ENCODE assay signal across 1 cellular context in genomic region chr19:56403764-56404704, GRCh38.
TF ChIP-seq lines count a peak whose summit lies in the region.

ZNF583 (plus strand) TSS chr19:56404332; CDS start chr19:56407115, 2,783 bp downstream.

TF ChIP-seq in HepG2, 621 proteins besides CTCF, POLR2A, EP300 and RAD21 (continued from another document and continues in another):
- TF ChIP-seq ZBTB49 (CRISPR knock-in tag; IDR thresholded peaks at IDR 0.05; ENCODE audit: borderline replicate concordance) (no peak), CSRNP2 (CRISPR knock-in tag; conservative IDR thresholded peaks at IDR 0.05; ENCODE audit: low read depth) (no peak), GABPB1 (CRISPR knock-in tag; IDR thresholded peaks at IDR 0.05) (peak; percentile 85), MYNN (CRISPR knock-in tag; IDR thresholded peaks at IDR 0.05; ENCODE audit: low read depth) (no peak), ZNF552 (CRISPR knock-in tag; IDR thresholded peaks at IDR 0.05; ENCODE audit: borderline replicate concordance) (0 out of 2 replicates have a peak, but pooled peaks have one; percentile 42), ZGPAT (CRISPR knock-in tag; IDR thresholded peaks at IDR 0.05) (peak; percentile 59; the same call in 1 of the 2 replicates), MTA1 (CRISPR knock-in tag; IDR thresholded peaks at IDR 0.05; ENCODE audit: borderline replicate concordance) (no peak), ZNF678 (CRISPR knock-in tag; IDR thresholded peaks at IDR 0.05) (0 out of 2 replicates have a peak, but pooled peaks have one; percentile 32), WIZ (CRISPR knock-in tag; IDR thresholded peaks at IDR 0.05) (no peak), RBFOX2 (IDR thresholded peaks at IDR 0.05; ENCODE audit: low read depth, low read length) (peak; percentile 83), ZNF10 (CRISPR knock-in tag; IDR thresholded peaks at IDR 0.05; ENCODE audit: borderline replicate concordance, low read depth) (no peak), ARHGAP35 (CRISPR knock-in tag; IDR thresholded peaks at IDR 0.05; ENCODE audit: borderline replicate concordance) (0 out of 2 replicates have a peak, but pooled peaks have one; percentile 31), SATB2 (CRISPR knock-in tag; IDR thresholded peaks at IDR 0.05) (peak; percentile 74; the same call in 1 of the 2 replicates), KMT2B (CRISPR knock-in tag; IDR thresholded peaks at IDR 0.05) (peak; percentile 62; the same call in 1 of the 2 replicates), TOE1 (CRISPR knock-in tag; IDR thresholded peaks at IDR 0.05) (no peak), POLR2AphosphoS5 (IDR thresholded peaks at IDR 0.05; ENCODE audit: low read depth, low read length) (peak; percentile 58), EZH2 (conservative IDR thresholded peaks at IDR 0.05; ENCODE audit: low read depth, low read length) (no peak), MAFK (conservative IDR thresholded peaks at IDR 0.05 in 1 of 2, IDR thresholded peaks at IDR 0.05 in 1 of 2; ENCODE audit: low read length in 2 of 2) (no peak), ZNF121 (CRISPR knock-in tag; IDR thresholded peaks at IDR 0.05) (no peak), TEAD3 (CRISPR knock-in tag; optimal IDR thresholded peaks at IDR 0.05; ENCODE audit: borderline replicate concordance) (no peak), NFYB (CRISPR knock-in tag; IDR thresholded peaks at IDR 0.05) (peak; percentile 8; the same call in 1 of the 2 replicates), ZNF414 (CRISPR knock-in tag; IDR thresholded peaks at IDR 0.05) (no peak), ZXDC (CRISPR knock-in tag; IDR thresholded peaks at IDR 0.05) (no peak), ZNF644 (CRISPR knock-in tag; IDR thresholded peaks at IDR 0.05; ENCODE audit: low read depth) (no peak), ZC3H13 (CRISPR knock-in tag; IDR thresholded peaks at IDR 0.05) (peak; percentile 77), ZNF83 (CRISPR knock-in tag; IDR thresholded peaks at IDR 0.05; ENCODE audit: borderline replicate concordance) (no peak), ZNF546 (CRISPR knock-in tag; conservative IDR thresholded peaks at IDR 0.05) (no peak), ZNF460 (CRISPR knock-in tag; IDR thresholded peaks at IDR 0.05; ENCODE audit: borderline replicate concordance) (no peak), NCOA5 (CRISPR knock-in tag; IDR thresholded peaks at IDR 0.05) (no peak), ZNF777 (CRISPR knock-in tag; IDR thresholded peaks at IDR 0.05) (peak; percentile 54; the same call in 1 of the 2 replicates), CCDC6 (CRISPR knock-in tag; IDR thresholded peaks at IDR 0.05) (peak; percentile 72; the same call in 1 of the 2 replicates), ZNF350 (CRISPR knock-in tag; IDR thresholded peaks at IDR 0.05; ENCODE audit: borderline replicate concordance, low read depth) (peak; percentile 59), POLR2G (IDR thresholded peaks at IDR 0.05; ENCODE audit: low read depth, low read length) (peak; percentile 57; the same call in 1 of the 2 replicates), ZNF672 (CRISPR knock-in tag; IDR thresholded peaks at IDR 0.05) (0 out of 2 replicates have a peak, but pooled peaks have one; percentile 68), TBL1XR1 (IDR thresholded peaks at IDR 0.05; ENCODE audit: borderline replicate concordance, low read length, partially characterized antibody) (peak; percentile 54), ZNF589 (CRISPR knock-in tag; conservative IDR thresholded peaks at IDR 0.05) (peak; percentile 71; the same call in 1 of the 2 replicates), ZNF253 (CRISPR knock-in tag; IDR thresholded peaks at IDR 0.05; ENCODE audit: borderline replicate concordance) (0 out of 2 replicates have a peak, but pooled peaks have one; percentile 88), ZNF776 (CRISPR knock-in tag; IDR thresholded peaks at IDR 0.05) (peak; percentile 54; the same call in 1 of the 2 replicates), GFI1 (CRISPR knock-in tag; IDR thresholded peaks at IDR 0.05; ENCODE audit: borderline replicate concordance) (no peak), ZNF235 (CRISPR knock-in tag; IDR thresholded peaks at IDR 0.05; ENCODE audit: borderline replicate concordance) (0 out of 2 replicates have a peak, but pooled peaks have one; percentile 88), ZNF567 (CRISPR knock-in tag; IDR thresholded peaks at IDR 0.05; ENCODE audit: borderline replicate concordance) (0 out of 2 replicates have a peak, but pooled peaks have one; percentile 4), FOSL2 (CRISPR knock-in tag; IDR thresholded peaks at IDR 0.05) (no peak), KDM3A (CRISPR knock-in tag; IDR thresholded peaks at IDR 0.05; ENCODE audit: low read depth) (no peak), ZNF775 (CRISPR knock-in tag; IDR thresholded peaks at IDR 0.05; ENCODE audit: borderline replicate concordance) (peak; percentile 59; the same call in 1 of the 2 replicates), AGO2 (optimal IDR thresholded peaks at IDR 0.05; ENCODE audit: low read depth, low read length) (peak; percentile 44), POGZ (CRISPR knock-in tag; IDR thresholded peaks at IDR 0.05) (peak; percentile 46), ZNF891 (CRISPR knock-in tag; IDR thresholded peaks at IDR 0.05) (no peak), ZNF34 (CRISPR knock-in tag; IDR thresholded peaks at IDR 0.05; ENCODE audit: borderline replicate concordance) (no peak)
- TF ChIP-seq, protein P1, sequence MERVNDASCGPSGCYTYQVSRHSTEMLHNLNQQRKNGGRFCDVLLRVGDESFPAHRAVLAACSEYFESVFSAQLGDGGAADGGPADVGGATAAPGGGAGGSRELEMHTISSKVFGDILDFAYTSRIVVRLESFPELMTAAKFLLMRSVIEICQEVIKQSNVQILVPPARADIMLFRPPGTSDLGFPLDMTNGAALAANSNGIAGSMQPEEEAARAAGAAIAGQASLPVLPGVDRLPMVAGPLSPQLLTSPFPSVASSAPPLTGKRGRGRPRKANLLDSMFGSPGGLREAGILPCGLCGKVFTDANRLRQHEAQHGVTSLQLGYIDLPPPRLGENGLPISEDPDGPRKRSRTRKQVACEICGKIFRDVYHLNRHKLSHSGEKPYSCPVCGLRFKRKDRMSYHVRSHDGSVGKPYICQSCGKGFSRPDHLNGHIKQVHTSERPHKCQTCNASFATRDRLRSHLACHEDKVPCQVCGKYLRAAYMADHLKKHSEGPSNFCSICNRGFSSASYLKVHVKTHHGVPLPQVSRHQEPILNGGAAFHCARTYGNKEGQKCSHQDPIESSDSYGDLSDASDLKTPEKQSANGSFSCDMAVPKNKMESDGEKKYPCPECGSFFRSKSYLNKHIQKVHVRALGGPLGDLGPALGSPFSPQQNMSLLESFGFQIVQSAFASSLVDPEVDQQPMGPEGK (CRISPR knock-in tag; IDR thresholded peaks at IDR 0.05) = peak; percentile 74
- TF ChIP-seq, protein P2, sequence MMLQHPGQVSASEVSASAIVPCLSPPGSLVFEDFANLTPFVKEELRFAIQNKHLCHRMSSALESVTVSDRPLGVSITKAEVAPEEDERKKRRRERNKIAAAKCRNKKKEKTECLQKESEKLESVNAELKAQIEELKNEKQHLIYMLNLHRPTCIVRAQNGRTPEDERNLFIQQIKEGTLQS (CRISPR knock-in tag; IDR thresholded peaks at IDR 0.05) = 0 out of 2 replicates have a peak, but pooled peaks have one; percentile 4
- TF ChIP-seq, protein P3, sequence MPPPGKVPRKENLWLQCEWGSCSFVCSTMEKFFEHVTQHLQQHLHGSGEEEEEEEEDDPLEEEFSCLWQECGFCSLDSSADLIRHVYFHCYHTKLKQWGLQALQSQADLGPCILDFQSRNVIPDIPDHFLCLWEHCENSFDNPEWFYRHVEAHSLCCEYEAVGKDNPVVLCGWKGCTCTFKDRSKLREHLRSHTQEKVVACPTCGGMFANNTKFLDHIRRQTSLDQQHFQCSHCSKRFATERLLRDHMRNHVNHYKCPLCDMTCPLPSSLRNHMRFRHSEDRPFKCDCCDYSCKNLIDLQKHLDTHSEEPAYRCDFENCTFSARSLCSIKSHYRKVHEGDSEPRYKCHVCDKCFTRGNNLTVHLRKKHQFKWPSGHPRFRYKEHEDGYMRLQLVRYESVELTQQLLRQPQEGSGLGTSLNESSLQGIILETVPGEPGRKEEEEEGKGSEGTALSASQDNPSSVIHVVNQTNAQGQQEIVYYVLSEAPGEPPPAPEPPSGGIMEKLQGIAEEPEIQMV (CRISPR knock-in tag; IDR thresholded peaks at IDR 0.05; ENCODE audit: low read depth) = peak; percentile 99
- TF ChIP-seq, protein P4, sequence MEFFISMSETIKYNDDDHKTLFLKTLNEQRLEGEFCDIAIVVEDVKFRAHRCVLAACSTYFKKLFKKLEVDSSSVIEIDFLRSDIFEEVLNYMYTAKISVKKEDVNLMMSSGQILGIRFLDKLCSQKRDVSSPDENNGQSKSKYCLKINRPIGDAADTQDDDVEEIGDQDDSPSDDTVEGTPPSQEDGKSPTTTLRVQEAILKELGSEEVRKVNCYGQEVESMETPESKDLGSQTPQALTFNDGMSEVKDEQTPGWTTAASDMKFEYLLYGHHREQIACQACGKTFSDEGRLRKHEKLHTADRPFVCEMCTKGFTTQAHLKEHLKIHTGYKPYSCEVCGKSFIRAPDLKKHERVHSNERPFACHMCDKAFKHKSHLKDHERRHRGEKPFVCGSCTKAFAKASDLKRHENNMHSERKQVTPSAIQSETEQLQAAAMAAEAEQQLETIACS (CRISPR knock-in tag; IDR thresholded peaks at IDR 0.05) = 0 out of 2 replicates have a peak, but pooled peaks have one; percentile 14
- TF ChIP-seq, protein P5, sequence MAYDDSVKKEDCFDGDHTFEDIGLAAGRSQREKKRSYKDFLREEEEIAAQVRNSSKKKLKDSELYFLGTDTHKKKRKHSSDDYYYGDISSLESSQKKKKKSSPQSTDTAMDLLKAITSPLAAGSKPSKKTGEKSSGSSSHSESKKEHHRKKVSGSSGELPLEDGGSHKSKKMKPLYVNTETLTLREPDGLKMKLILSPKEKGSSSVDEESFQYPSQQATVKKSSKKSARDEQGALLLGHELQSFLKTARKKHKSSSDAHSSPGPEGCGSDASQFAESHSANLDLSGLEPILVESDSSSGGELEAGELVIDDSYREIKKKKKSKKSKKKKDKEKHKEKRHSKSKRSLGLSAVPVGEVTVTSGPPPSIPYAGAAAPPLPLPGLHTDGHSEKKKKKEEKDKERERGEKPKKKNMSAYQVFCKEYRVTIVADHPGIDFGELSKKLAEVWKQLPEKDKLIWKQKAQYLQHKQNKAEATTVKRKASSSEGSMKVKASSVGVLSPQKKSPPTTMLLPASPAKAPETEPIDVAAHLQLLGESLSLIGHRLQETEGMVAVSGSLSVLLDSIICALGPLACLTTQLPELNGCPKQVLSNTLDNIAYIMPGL (CRISPR knock-in tag; IDR thresholded peaks at IDR 0.05; ENCODE audit: borderline replicate concordance in 1 of 2, low read depth in 1 of 2) = peak; percentile 44 to 64; a peak in 2 of 4 replicates
